In the genomic region with DNA sequence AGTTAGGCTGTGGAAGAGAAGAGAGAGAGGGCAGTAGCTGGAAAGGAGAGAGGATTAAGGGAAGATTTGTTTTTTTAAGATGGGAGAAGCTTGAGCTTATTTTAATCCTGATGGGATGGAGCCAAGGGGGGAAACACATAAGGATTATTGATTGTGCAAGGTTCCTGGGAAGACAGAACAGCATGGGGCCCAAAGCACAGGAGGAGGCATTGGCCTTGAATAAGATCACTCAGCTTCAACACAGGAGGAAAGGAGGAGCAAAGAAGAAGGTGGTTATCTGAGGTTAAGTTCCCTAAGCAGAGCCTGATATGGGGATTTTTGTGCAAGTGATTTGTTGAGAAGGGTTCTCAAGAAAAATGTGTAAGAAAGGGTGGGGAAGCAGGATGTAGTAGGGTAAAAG, we compare ENCODE assay signal across 18 cellular contexts.
"Had no signal": no experiment of that assay in that cellular context is flagged by ENCODE, and none has a peak within 500 bp of the region (broad histone marks: within the 10 kb centered on the region; RNA-seq: fewer than 3 reads in every experiment).

No MANE protein-coding gene starts in this region.

- ATAC-seq: heart left ventricle; left lobe of liver; mucosa of descending colon; naive thymus-derived CD8-positive, alpha-beta T cell; stimulated activated naive CD8-positive, alpha-beta T cell treated with anti-CD3 and anti-CD28 coated beads, Interleukin-15, Interleukin-2, amounts not matched to agents 100 U/mL and 50 U/mL, for 24 hours had no signal

- H3K27me3 ChIP-seq: heart left ventricle, ovary, right atrium auricular region, sigmoid colon, suprapubic skin, thyroid gland had no signal

- H3K4me1 ChIP-seq: heart left ventricle, right atrium auricular region, sigmoid colon, suprapubic skin, thyroid gland had no signal

- H3K36me3 ChIP-seq: heart left ventricle, ovary, right atrium auricular region, sigmoid colon, suprapubic skin, thyroid gland had no signal

- H3K4me3 ChIP-seq: heart left ventricle, mucosa of descending colon, ovary, right atrium auricular region, sigmoid colon, skin epidermis, suprapubic skin, thyroid gland had no signal

- H3K27ac ChIP-seq: heart left ventricle, ovary, right atrium auricular region, sigmoid colon, skin epidermis, suprapubic skin, thyroid gland had no signal

- DNase-seq: dermis blood vessel endothelial cell; erythroblast; foreskin melanocyte; heart left ventricle; hippocampal formation; islet precursor cell; mammary epithelial cell; mucosa of descending colon; naive thymus-derived CD8-positive, alpha-beta T cell; nucleus accumbens; ovary; sigmoid colon; stimulated activated naive CD8-positive, alpha-beta T cell treated with anti-CD3 and anti-CD28 coated beads, Interleukin-15, Interleukin-2, amounts not matched to agents 100 U/mL and 50 U/mL, for 24 hours; thyroid gland had no signal

- H3K9me3 ChIP-seq: ovary, suprapubic skin, thyroid gland had no signal
